In the genomic region with DNA sequence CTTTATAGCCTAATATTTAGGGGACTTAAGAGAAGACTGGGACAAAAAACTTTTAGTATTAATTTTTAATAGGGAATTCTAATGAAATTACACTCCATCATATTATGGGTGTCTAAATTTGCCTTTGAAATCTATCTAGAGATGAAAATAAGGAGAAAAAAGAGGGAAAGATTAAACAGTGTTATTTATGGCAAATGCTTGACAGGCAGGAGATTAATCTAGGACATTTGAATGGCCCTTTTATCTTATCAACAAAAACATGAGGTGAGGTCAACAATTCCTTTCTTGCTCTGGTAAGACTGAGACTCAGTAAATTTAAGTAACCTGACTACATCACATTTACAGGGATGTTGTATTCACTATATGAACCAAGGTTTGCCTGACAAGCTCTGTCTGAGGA, we compare ENCODE assay signal across 31 cellular contexts.
"Had no signal": no experiment of that assay in that cellular context is flagged by ENCODE, and none has a peak within 500 bp of the region (broad histone marks: within the 10 kb centered on the region; RNA-seq: fewer than 3 reads in every experiment).

No MANE protein-coding gene starts in this region.

- H3K9me3 ChIP-seq: ascending aorta had no signal

- H3K27ac ChIP-seq: ascending aorta, VCaP had no signal

- ATAC-seq: activated CD8-positive, alpha-beta T cell treated with anti-CD3 and anti-CD28 coated beads for 36 hours; activated naive CD4-positive, alpha-beta T cell treated with anti-CD3 and anti-CD28 coated beads, Interleukin-2, amount 50 U/mL, for 72 hours; activated T-cell treated with anti-CD3 and anti-CD28 coated beads, Interleukin-2, amount 50 U/mL, for 4 hours; activated T-cell treated with anti-CD3 and anti-CD28 coated beads, Interleukin-2, amount 50 U/mL, for 72 hours; activated T-helper 17 cell treated with anti-CD3 and anti-CD28 coated beads, Interleukin-2, amount 50 U/mL, for 72 hours had no signal

- H3K4me1 ChIP-seq: ascending aorta had no signal

- DNase-seq: activated B cell treated with CpG ODN at 0.5 μM for 24 hours; activated CD4-positive, alpha-beta memory T cell treated with anti-CD3 and anti-CD28 coated beads for 36 hours; activated CD4-positive, alpha-beta T cell treated with anti-CD3 and anti-CD28 coated beads for 4 hours; activated CD4-positive, alpha-beta T cell treated with anti-CD3 and anti-CD28 coated beads, Interleukin-2, amount 10 ng/mL, durations not matched to agents 24 days and 14 days; activated CD4-positive, alpha-beta T cell treated with anti-CD3 and anti-CD28 coated beads, Interleukin-2, amount 50 U/mL, for 1 hour; activated CD4-positive, alpha-beta T cell treated with anti-CD3 and anti-CD28 coated beads, Interleukin-2, amount 50 U/mL, for 4 hours; activated CD4-positive, CD25-positive, alpha-beta regulatory T cell treated with anti-CD3 and anti-CD28 coated beads, Interleukin-2, amount 50 U/mL, for 72 hours; activated CD8-positive, alpha-beta memory T cell treated with anti-CD3 and anti-CD28 coated beads, Interleukin-2, amount 50 U/mL, for 4 hours; activated CD8-positive, alpha-beta T cell treated with anti-CD3 and anti-CD28 coated beads for 36 hours; activated effector memory CD4-positive, alpha-beta T cell treated with anti-CD3 and anti-CD28 coated beads, Interleukin-2, amount 50 U/mL, for 16 hours; activated gamma-delta T cell treated with Interleukin-2 at 50 U/mL for 16 hours; activated naive CD4-positive, alpha-beta T cell; activated naive CD4-positive, alpha-beta T cell treated with anti-CD3 and anti-CD28 coated beads for 36 hours; activated naive CD4-positive, alpha-beta T cell treated with anti-CD3 and anti-CD28 coated beads, Interleukin-2, amount 50 U/mL, for 16 hours; activated naive CD8-positive, alpha-beta T cell treated with anti-CD3 and anti-CD28 coated beads for 36 hours; activated T-cell treated with anti-CD3 and anti-CD28 coated beads for 4 hours; activated T-cell treated with anti-CD3 and anti-CD28 coated beads, Interleukin-2, amount 50 U/mL, for 1 hour; activated T-cell treated with anti-CD3 and anti-CD28 coated beads, Interleukin-2, amount 50 U/mL, for 4 hours; activated T-cell treated with anti-CD3 and anti-CD28 coated beads, Interleukin-2, amount 50 U/mL, for 72 hours; amygdala; caudate nucleus; cerebellar nuclear complex; T-helper 1 cell; T-helper 2 cell; T-helper 9 cell had no signal

- FAIRE-seq: bronchial epithelial cell, TTC549 had no signal

- H3K4me3 ChIP-seq: ascending aorta had no signal

- H3K27me3 ChIP-seq: ascending aorta had no signal

- H3K36me3 ChIP-seq: ascending aorta had no signal
